Comparison of ENCODE assay signal across 9 cellular contexts in genomic region chr5:140322751-140323731, GRCh38. TPM values are rescaled to one million over a fixed set of nuclear protein-coding genes. Genes with fewer than 3 reads are reported as not detected.
DNase-seq lines count a peak whose midpoint lies in the region; ATAC-seq lines count a peak whose summit lies in the region.
"Had no signal": no experiment of that assay in that cellular context is flagged by ENCODE, and none has a peak within 500 bp of the region (broad histone marks: within the 10 kb centered on the region; RNA-seq: fewer than 3 reads in every experiment).

No MANE protein-coding gene starts in this region.

- H3K4me3 Mint-ChIP-seq in activated CD8-positive, alpha-beta T cell treated with anti-CD3 and anti-CD28 coated beads, Interleukin-2, amount 10 ng/mL, durations not matched to agents 7 days and 5 days = no peak overlapping the region
- H3K4me3 Mint-ChIP-seq: central memory CD8-positive, alpha-beta T cell had no signal

- no peak overlapping the region for H3K27ac Mint-ChIP-seq in activated CD8-positive, alpha-beta T cell treated with anti-CD3 and anti-CD28 coated beads, Interleukin-2, amount 10 ng/mL, durations not matched to agents 7 days and 5 days

- no peak for ATAC-seq in HG02759 (IDR thresholded peaks at IDR 0.05; ENCODE audit: unreplicated experiment)
- ATAC-seq in activated CD8-positive, alpha-beta T cell treated with anti-CD3 and anti-CD28 coated beads, Interleukin-2, amount 10 ng/mL, durations not matched to agents 7 days and 5 days = no peak

- CTCF ChIA-PET in activated CD8-positive, alpha-beta T cell treated with anti-CD3 and anti-CD28 coated beads, Interleukin-2, amount 10 ng/mL, durations not matched to agents 7 days and 5 days (lab: Charles Lee) = interaction anchor here (1.5 to 1.6 kb wide), 2 partner anchors 29 to 78 kb away, joined by 5 read pairs; no protein-coding TSS in a partner anchor

- no peaks in the 10 kb centered on the region for H3K4me1 Mint-ChIP-seq in activated CD8-positive, alpha-beta T cell treated with anti-CD3 and anti-CD28 coated beads, Interleukin-2, amount 10 ng/mL, durations not matched to agents 7 days and 5 days (ENCODE audit: low read depth)
- H3K4me1 Mint-ChIP-seq: central memory CD8-positive, alpha-beta T cell had no signal

- DNase-seq in HS-27A (ENCODE audit: low read depth) (peak; percentile 80), astrocyte of the hippocampus (ENCODE audit: low read depth, low spot score) (peak; percentile 96), kidney tubule cell (ENCODE audit: low spot score) (peak; percentile 99), stromal cell of bone marrow (ENCODE audit: low read depth) (peak; percentile 91), NCI-H510A (lab: John Stamatoyannopoulos, UW) (no peak)
- DNase-seq in activated CD8-positive, alpha-beta T cell treated with anti-CD3 and anti-CD28 coated beads, Interleukin-2, amount 10 ng/mL, durations not matched to agents 7 days and 5 days = no peak
- no peak for DNase-seq in activated CD4-positive, alpha-beta T cell treated with anti-CD3 and anti-CD28 coated beads for 4 hours

- peaks cover 6% of the 10 kb centered on the region for H3K27me3 Mint-ChIP-seq in activated CD8-positive, alpha-beta T cell treated with anti-CD3 and anti-CD28 coated beads, Interleukin-2, amount 10 ng/mL, durations not matched to agents 7 days and 5 days (ENCODE audit: low read depth)
- H3K27me3 Mint-ChIP-seq: central memory CD8-positive, alpha-beta T cell had no signal

- H3K36me3 Mint-ChIP-seq in activated CD8-positive, alpha-beta T cell treated with anti-CD3 and anti-CD28 coated beads, Interleukin-2, amount 10 ng/mL, durations not matched to agents 7 days and 5 days (ENCODE audit: low read depth) = no peaks in the 10 kb centered on the region

- POLR2A ChIA-PET in activated CD8-positive, alpha-beta T cell treated with anti-CD3 and anti-CD28 coated beads, Interleukin-2, amount 10 ng/mL, durations not matched to agents 7 days and 5 days (lab: Charles Lee) = no interaction called here

- H3K9me3 Mint-ChIP-seq in activated CD8-positive, alpha-beta T cell treated with anti-CD3 and anti-CD28 coated beads, Interleukin-2, amount 10 ng/mL, durations not matched to agents 7 days and 5 days (ENCODE audit: insufficient read depth) = no peaks in the 10 kb centered on the region

RNA-seq across cellular contexts. Expression of gene PFDN1, which starts 20.1 kb away (rescaled TPM):
- 10 to 100 TPM; 62.4 to 64.7 TPM for total RNA-seq in activated CD8-positive, alpha-beta T cell treated with anti-CD3 and anti-CD28 coated beads, Interleukin-2, amount 10 ng/mL, durations not matched to agents 7 days and 5 days

RNA-seq across cellular contexts. Expression of gene HBEGF, which starts 23.4 kb away (rescaled TPM):
- total RNA-seq in activated CD8-positive, alpha-beta T cell treated with anti-CD3 and anti-CD28 coated beads, Interleukin-2, amount 10 ng/mL, durations not matched to agents 7 days and 5 days = 10 to 100 TPM; 12.6 to 13.5 TPM

RNA-seq across cellular contexts. Expression of gene SLC4A9, which starts 37.0 kb away (rescaled TPM):
- total RNA-seq in activated CD8-positive, alpha-beta T cell treated with anti-CD3 and anti-CD28 coated beads, Interleukin-2, amount 10 ng/mL, durations not matched to agents 7 days and 5 days = under 1 TPM; 0.13 to 0.16 TPM

Comparison
In these comparisons a context has a peak if more than half of its experiments do, and no peak if none do; other contexts are left out.
1. DNase-seq: peak in HS-27A (single experiment), astrocyte of the hippocampus (single experiment), kidney tubule cell (single experiment) and stromal cell of bone marrow (single experiment); none in NCI-H510A (single experiment), activated CD8-positive, alpha-beta T cell treated with anti-CD3 and anti-CD28 coated beads, Interleukin-2, amount 10 ng/mL, durations not matched to agents 7 days and 5 days (single experiment) and activated CD4-positive, alpha-beta T cell treated with anti-CD3 and anti-CD28 coated beads for 4 hours (0 of 2).